Comparison of ENCODE assay signal across 26 cellular contexts in the genomic region with DNA sequence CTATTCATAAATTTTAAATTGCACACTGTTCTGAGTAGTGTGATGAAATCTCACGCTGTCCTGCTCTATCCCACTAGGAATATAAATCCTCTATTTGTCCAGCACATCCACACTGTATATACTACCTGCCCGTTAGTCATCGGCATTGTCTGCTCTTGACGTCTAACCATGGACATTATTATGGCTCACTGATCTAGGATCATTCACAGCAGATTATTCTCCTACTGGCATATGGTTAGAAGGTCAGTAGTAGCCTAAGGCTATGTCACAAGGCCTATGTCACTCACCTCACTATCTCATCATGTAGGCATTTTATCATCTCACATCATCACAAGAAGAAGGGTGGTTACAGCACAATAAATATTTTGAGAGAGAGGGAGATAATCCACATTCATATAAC.
A peak's percentile ranks its signal among the peaks of the same experiment; 100 is the strongest.
DNase-seq lines count a peak whose midpoint lies in the region; FAIRE-seq and TF ChIP-seq lines count a peak whose summit lies in the region.
"Had no signal": no experiment of that assay in that cellular context is flagged by ENCODE, and none has a peak within 500 bp of the region (broad histone marks: within the 10 kb centered on the region; RNA-seq: fewer than 3 reads in every experiment).

No MANE protein-coding gene starts in this region.

- no peak for TF ChIP-seq CTCF in keratinocyte (optimal IDR thresholded peaks at IDR 0.05 in 1 of 3, IDR thresholded peaks at IDR 0.05 in 1 of 3, conservative IDR thresholded peaks at IDR 0.05 in 1 of 3; ENCODE audit: extremely low read depth in 1 of 3, insufficient read depth in 2 of 3, low read length in 3 of 3)

- H2AFZ ChIP-seq in keratinocyte (ENCODE audit: control insufficient read depth, low read length) = no peak overlapping the region
- H2AFZ ChIP-seq: GM23248, neural progenitor cell had no signal

- H3K4me2 ChIP-seq in keratinocyte (ENCODE audit: control insufficient read depth, extremely low read depth, insufficient read depth, low read depth, low read length) = no peak overlapping the region
- H3K4me2 ChIP-seq: BLaER1, neural progenitor cell had no signal

- peaks cover 20% of the 10 kb centered on the region for H4K20me1 ChIP-seq in keratinocyte (ENCODE audit: control insufficient read depth, extremely low read depth, insufficient read depth, low read length)
- H4K20me1 ChIP-seq: BLaER1 had no signal

- no peaks in the 10 kb centered on the region for H3K27me3 ChIP-seq in keratinocyte (ENCODE audit: control insufficient read depth, extremely low read depth, insufficient read depth, low read length)
- H3K27me3 ChIP-seq: BLaER1, heart left ventricle, neural progenitor cell, right lobe of liver, upper lobe of left lung had no signal

- no peaks in the 10 kb centered on the region for H3K9me3 ChIP-seq in keratinocyte (ENCODE audit: control insufficient read depth, low read depth, low read length)
- H3K9me3 ChIP-seq: heart left ventricle, right lobe of liver, upper lobe of left lung had no signal

- DNase-seq in EH (ENCODE audit: low read depth) = peak; percentile 49
- peak; percentile 96 for DNase-seq in M059J (ENCODE audit: low read depth)
- DNase-seq in amniotic epithelial cell (ENCODE audit: low read depth) = peak; percentile 12
- DNase-seq in keratinocyte (ENCODE audit: low read depth, low spot score) = peak; percentile 21
- DNase-seq in ecto neural progenitor cell (ENCODE audit: low spot score) = no peak
- no peak for DNase-seq in nucleus accumbens (lab: John Stamatoyannopoulos, UW)
- no peak for DNase-seq in ACHN
- DNase-seq in activated CD4-positive, alpha-beta T cell treated with anti-CD3 and anti-CD28 coated beads, Interleukin-2, amount 50 U/mL, for 1 hour = no peak
- DNase-seq: activated CD4-positive, alpha-beta T cell treated with anti-CD3 and anti-CD28 coated beads for 1 hour; activated effector memory CD4-positive, alpha-beta T cell treated with anti-CD3 and anti-CD28 coated beads, Interleukin-2, amount 50 U/mL, for 16 hours; activated naive CD8-positive, alpha-beta T cell treated with anti-CD3 and anti-CD28 coated beads, Interleukin-2, amount 10 ng/mL, durations not matched to agents 7 days and 5 days; central memory CD4-positive, alpha-beta T cell; dermis blood vessel endothelial cell; GM23248; heart left ventricle; NCI-H1092 treated with DMSO at 0.1 percent for 48 hours; NCI-H2029; posterior cingulate gyrus; right lobe of liver; RPMI8226; stimulated activated CD4-positive, alpha-beta T cell treated with anti-CD3 and anti-CD28 coated beads, Interleukin-4, amount 100 ng/mL, for 24 hours; T-helper 17 cell; upper lobe of left lung had no signal

- H3K4me3 ChIP-seq in keratinocyte (ENCODE audit: control insufficient read depth in 2 of 3, extremely low read depth in 1 of 3, insufficient read depth in 2 of 3, low read depth in 1 of 3, low read length in 3 of 3) = no peak overlapping the region
- H3K4me3 ChIP-seq: BLaER1, GM23248, heart left ventricle, neural progenitor cell, right lobe of liver, upper lobe of left lung had no signal

- in situ Hi-C loops in ACHN (cut with HindIII; ENCODE audit: low pct_ligation_motif_present, low pct_unique_long_range_greater_than_20kb, low sequenced_read_pairs) = no loop called here

- no peaks in the 10 kb centered on the region for H3K36me3 ChIP-seq in keratinocyte (ENCODE audit: control insufficient read depth in 2 of 2, extremely low read depth in 1 of 2, insufficient read depth in 2 of 2, low read length in 2 of 2)
- H3K36me3 ChIP-seq: BLaER1, heart left ventricle, neural progenitor cell, right lobe of liver, upper lobe of left lung had no signal

- H3K27ac ChIP-seq in keratinocyte (ENCODE audit: control insufficient read depth, insufficient read depth, low read length) = no peak overlapping the region
- H3K27ac ChIP-seq: BLaER1, GM23248, heart left ventricle, neural progenitor cell, right lobe of liver, upper lobe of left lung had no signal

- dilution Hi-C loops in keratinocyte (cut with MboI; ENCODE audit: extremely low pct_ligation_motif_present, low sequenced_read_pairs) = no loop called here

- H3K9ac ChIP-seq in keratinocyte (ENCODE audit: control insufficient read depth, extremely low read depth, insufficient read depth, low read length) = no peak overlapping the region
- H3K9ac ChIP-seq: BLaER1, GM23248, neural progenitor cell had no signal

- H3K4me1 ChIP-seq in keratinocyte (ENCODE audit: control insufficient read depth, extremely low read depth, insufficient read depth, low read length) = peaks cover 35% of the 10 kb centered on the region
- H3K4me1 ChIP-seq: BLaER1, neural progenitor cell, right lobe of liver had no signal

- peak; percentile 32 for FAIRE-seq in keratinocyte (lab: Jason Lieb, UNC)
- FAIRE-seq: astrocyte had no signal

- H3K79me2 ChIP-seq in keratinocyte (ENCODE audit: control insufficient read depth, insufficient read depth, low read length) = peaks cover 90% of the 10 kb centered on the region

- no peaks in the 10 kb centered on the region for H3K9me1 ChIP-seq in keratinocyte (ENCODE audit: control insufficient read depth, extremely low read depth, insufficient read depth, low read length)

Comparison
In these comparisons a context has a peak if more than half of its experiments do, and no peak if none do; other contexts are left out.
1. DNase-seq: peak in EH (single experiment), M059J (single experiment), amniotic epithelial cell (single experiment) and keratinocyte (single experiment); none in ecto neural progenitor cell (single experiment), nucleus accumbens (0 of 56), ACHN (single experiment) and activated CD4-positive, alpha-beta T cell treated with anti-CD3 and anti-CD28 coated beads, Interleukin-2, amount 50 U/mL, for 1 hour (single experiment).